ENCODE assay signal across 19 cellular contexts in genomic region chrX:21734175-21734574, GRCh38. TPM values are rescaled to one million over a fixed set of nuclear protein-coding genes. Genes with fewer than 3 reads are reported as not detected.
DNase-seq lines count a peak whose midpoint lies in the region; ATAC-seq and TF ChIP-seq lines count a peak whose summit lies in the region.
"Had no signal": no experiment of that assay in that cellular context is flagged by ENCODE, and none has a peak within 500 bp of the region (broad histone marks: within the 10 kb centered on the region; RNA-seq: fewer than 3 reads in every experiment).

No MANE protein-coding gene starts in this region.

- H3K27me3 Mint-ChIP-seq in mesothelial cell of epicardium (ENCODE audit: low read depth) (no peaks in the 10 kb centered on the region), HFFc6 (ENCODE audit: insufficient read depth) (peaks cover 2% of the 10 kb centered on the region; the same call in 1 of the 2 replicates)

- no peaks in the 10 kb centered on the region for H3K36me3 ChIP-seq in brain microvascular endothelial cell (replicated peaks)
- H3K36me3 ChIP-seq: BLaER1 had no signal

- DNase-seq in HT-29 (ENCODE audit: low spot score) (peak; percentile 42), brain microvascular endothelial cell (no peak), mesothelial cell of epicardium (ENCODE audit: low spot score in 2 of 2, unreplicated experiment in 2 of 2) (no peak), ureter (ENCODE audit: low spot score) (peak; percentile 47), HFFc6 (no peak), Ammon's horn (ENCODE audit: low spot score) (no peak)
- DNase-seq: DMS153, H9, NCI-H1048, NCI-H1694 treated with DMSO at 0.1 percent for 48 hours, NCI-H446 treated with DMSO at 0.1 percent for 48 hours, NCI-H748 treated with DMSO at 0.1 percent for 48 hours had no signal

- in situ Hi-C loops in brain microvascular endothelial cell (cut with HindIII; ENCODE audit: low pct_ligation_motif_present, low sequenced_read_pairs): no loop called here

- H3K9me3 Mint-ChIP-seq in mesothelial cell of epicardium (peaks cover 4% of the 10 kb centered on the region), HFFc6 (no peaks in the 10 kb centered on the region)

- H3K27ac ChIP-seq in brain microvascular endothelial cell: peak overlapping the region; percentile 78
- H3K27ac ChIP-seq: BLaER1 had no signal

- H3K27ac Mint-ChIP-seq in mesothelial cell of epicardium: peak overlapping the region; percentile 95
- no peak overlapping the region for H3K27ac Mint-ChIP-seq in HFFc6
- H3K27ac Mint-ChIP-seq: H9 had no signal

- H3K4me3 Mint-ChIP-seq in mesothelial cell of epicardium (no peak overlapping the region), HFFc6 (no peak overlapping the region)
- H3K4me3 Mint-ChIP-seq: H9 had no signal

- H3K36me3 Mint-ChIP-seq in mesothelial cell of epicardium: no peaks in the 10 kb centered on the region
- H3K36me3 Mint-ChIP-seq in HFFc6 (ENCODE audit: low read depth): no peaks in the 10 kb centered on the region

- no peak overlapping the region for H3K4me3 ChIP-seq in brain microvascular endothelial cell (ENCODE audit: low read depth, low read length)
- H3K4me3 ChIP-seq: BLaER1, GM12878 had no signal

- TF ChIP-seq CTCF in brain microvascular endothelial cell (IDR thresholded peaks at IDR 0.05; ENCODE audit: low read depth, low read length, missing control alignments) (no peak), mesothelial cell of epicardium (IDR thresholded peaks at IDR 0.05; ENCODE audit: unreplicated experiment) (no peak), HFFc6 (IDR thresholded peaks at IDR 0.05) (no peak)

- no peak for ATAC-seq in HG03342 (IDR thresholded peaks at IDR 0.05; ENCODE audit: unreplicated experiment)
- ATAC-seq: GM12878, Panc1, Right ventricle myocardium inferior, SK-N-SH treated with all-trans-retinoic acid at 6 μM for 48 hours had no signal

- no peaks in the 10 kb centered on the region for H3K27me3 ChIP-seq in brain microvascular endothelial cell (replicated peaks)
- H3K27me3 ChIP-seq: BLaER1 had no signal

- H3K4me1 Mint-ChIP-seq in mesothelial cell of epicardium (peaks cover 69% of the 10 kb centered on the region), HFFc6 (ENCODE audit: low read depth) (no peaks in the 10 kb centered on the region)

RNA-seq across cellular contexts. Expression of gene SMPX, which starts 23.7 kb away (rescaled TPM):
- total RNA-seq in HT-29 (2014; rRNA removed; shearing (Covaris generic)): not detected in 2 replicates
- total RNA-seq in mesothelial cell of epicardium (2.7 to 3.5 TPM (median 3.1 TPM) in 3 replicates), ureter (not detected)
- total RNA-seq in HFFc6 (2021; fragmentation: NEBNext Ultra II Directional; extraction: Animal tissue kit (Norgen Biotek cat#: 25700)): not detected
- total RNA-seq: G401, GM12878, H9 had no signal

Comparison
In these comparisons a context has a peak if more than half of its experiments do, and no peak if none do; other contexts are left out.
1. DNase-seq: peak in HT-29 (single experiment) and ureter (single experiment); none in brain microvascular endothelial cell (single experiment), mesothelial cell of epicardium (0 of 2), HFFc6 (single experiment) and Ammon's horn (single experiment).